17 cellular contexts compared by ENCODE assay signal in genomic region chr10:97821308-97822038, GRCh38. TPM values are rescaled to one million over a fixed set of nuclear protein-coding genes. Genes with fewer than 3 reads are reported as not detected.
A peak's percentile ranks its signal among the peaks of the same experiment; 100 is the strongest.
DNase-seq lines count a peak whose midpoint lies in the region; ATAC-seq and TF ChIP-seq lines count a peak whose summit lies in the region.
"Had no signal": no experiment of that assay in that cellular context is flagged by ENCODE, and none has a peak within 500 bp of the region (broad histone marks: within the 10 kb centered on the region; RNA-seq: fewer than 3 reads in every experiment).

No MANE protein-coding gene starts in this region.

- 52 to 67% (median 55%) methylated on average over 6 to 9 of the region's 9 CpGs for WGBS in heart left ventricle, 4 donors
- WGBS in sigmoid colon, 2 donors = 69 to 89% methylated on average over 9 of the region's 9 CpGs

- POLR2A ChIA-PET in PC-9 (lab: Charles Lee; ENCODE audit: unreplicated experiment) = no interaction called here

- H3K4me1 ChIP-seq in heart left ventricle (no peaks in the 10 kb centered on the region), PC-9 (replicated peaks; ENCODE audit: insufficient read depth) (peaks cover 25% of the 10 kb centered on the region), foreskin keratinocyte (peaks cover 8% of the 10 kb centered on the region), skeletal muscle tissue (ENCODE audit: control insufficient read depth in 3 of 3, insufficient read depth in 3 of 3, low read length in 3 of 3) (peaks cover 9 to 47% (median 35%) of the 10 kb centered on the region in 3 donors), sigmoid colon (no peaks in the 10 kb centered on the region)
- H3K4me1 ChIP-seq: uterus had no signal

- CTCF ChIA-PET in PC-9 (lab: Charles Lee) = no interaction called here

- H3K9ac ChIP-seq in skeletal muscle tissue (ENCODE audit: low read depth in 1 of 3, low read length in 3 of 3) = peak overlapping the region; percentile 68 to 83 (median 79)

- no peaks in the 10 kb centered on the region for H3K79me2 ChIP-seq in PC-9 (ENCODE audit: low read depth)

- peak overlapping the region in 2 of 12 donors; percentile 28 to 60 for H3K27ac ChIP-seq in heart left ventricle
- peak overlapping the region; percentile 58 for H3K27ac ChIP-seq in PC-9
- H3K27ac ChIP-seq in foreskin keratinocyte = no peak overlapping the region
- peak overlapping the region; percentile 98 for H3K27ac ChIP-seq in skeletal muscle tissue (ENCODE audit: low read depth, low read length)
- H3K27ac ChIP-seq in sigmoid colon = no peak overlapping the region
- H3K27ac ChIP-seq: uterus had no signal

- peak overlapping the region; percentile 58; the same call in 1 of the 2 replicates for H3K4me2 ChIP-seq in PC-9

- peak in 1 of 12 donors; percentile 7 for TF ChIP-seq CTCF in heart left ventricle (IDR thresholded peaks at IDR 0.05)
- no peak for TF ChIP-seq CTCF in PC-9 (conservative IDR thresholded peaks at IDR 0.05)
- TF ChIP-seq CTCF in foreskin keratinocyte (conservative IDR thresholded peaks at IDR 0.05) = no peak
- TF ChIP-seq CTCF in sigmoid colon (IDR thresholded peaks at IDR 0.05) = no peak

- no peak for TF ChIP-seq EP300 in sigmoid colon (IDR thresholded peaks at IDR 0.05)

- no peaks in the 10 kb centered on the region for H3K36me3 ChIP-seq in heart left ventricle
- no peaks in the 10 kb centered on the region for H3K36me3 ChIP-seq in PC-9 (ENCODE audit: low read depth)
- no peaks in the 10 kb centered on the region for H3K36me3 ChIP-seq in skeletal muscle tissue (ENCODE audit: control insufficient read depth in 3 of 3, insufficient read depth in 3 of 3, low read length in 3 of 3)
- no peaks in the 10 kb centered on the region for H3K36me3 ChIP-seq in sigmoid colon
- H3K36me3 ChIP-seq: uterus had no signal

- no peak overlapping the region for H3K4me3 ChIP-seq in heart left ventricle
- no peak overlapping the region for H3K4me3 ChIP-seq in PC-9
- H3K4me3 ChIP-seq in skeletal muscle tissue (ENCODE audit: low read length in 3 of 3) = peak overlapping the region; percentile 1 to 70 (median 56)
- no peak overlapping the region for H3K4me3 ChIP-seq in sigmoid colon
- H3K4me3 ChIP-seq: GM12878, uterus had no signal

- intact Hi-C loops in heart left ventricle (cut with DNase I) = no loop called here
- intact Hi-C loops in Right ventricle myocardium inferior (cut with DNase I) = no loop called here
- intact Hi-C loops in PC-9 (cut with micrococcal nuclease; ENCODE audit: unreplicated experiment) = no loop called here
- intact Hi-C loops in sigmoid colon (cut with DNase I) = no loop called here

- no peaks in the 10 kb centered on the region for H3K9me2 ChIP-seq in PC-9 (ENCODE audit: insufficient read depth)

- no peaks in the 10 kb centered on the region for H4K20me1 ChIP-seq in PC-9 (ENCODE audit: insufficient read depth)

- TF ChIP-seq POLR2A in heart left ventricle (IDR thresholded peaks at IDR 0.05) = no peak
- TF ChIP-seq POLR2A in sigmoid colon (IDR thresholded peaks at IDR 0.05) = no peak

- H3F3A ChIP-seq in PC-9 (ENCODE audit: insufficient read depth, low read depth) = peaks cover 9% of the 10 kb centered on the region; the same call in 1 of the 2 replicates

- BruUV-seq in PC-9 (replicated peaks; lab: Mats Ljungman, UMichigan) = no TSS peak

- no peaks in the 10 kb centered on the region for H3K9me3 ChIP-seq in heart left ventricle
- no peaks in the 10 kb centered on the region for H3K9me3 ChIP-seq in PC-9 (ENCODE audit: insufficient read depth, low read depth)
- no peaks in the 10 kb centered on the region for H3K9me3 ChIP-seq in skeletal muscle tissue (ENCODE audit: control insufficient read depth in 3 of 3, low read length in 3 of 3)
- no peaks in the 10 kb centered on the region for H3K9me3 ChIP-seq in sigmoid colon
- H3K9me3 ChIP-seq: uterus had no signal

- peak; percentile 27 to 72 (median 56) for ATAC-seq in heart left ventricle
- no peak for ATAC-seq in Right ventricle myocardium inferior
- peak; percentile 39 for ATAC-seq in foreskin keratinocyte
- ATAC-seq: CD8-positive, alpha-beta T cell; GM12878 had no signal

- no peak overlapping the region for H2AFZ ChIP-seq in PC-9

- DNase-seq in heart left ventricle (peak in 1 of 5 donors; percentile 47), Right ventricle myocardium inferior (ENCODE audit: missing footprints) (no peak), PC-9 (no peak), foreskin keratinocyte (no peak), sigmoid colon (no peak), epidermal melanocyte (ENCODE audit: insufficient read length, low spot score) (no peak)
- DNase-seq in stimulated activated naive CD4-positive, alpha-beta T cell treated with Interleukin-2 at 50 U/mL for 16 hours (lab: John Stamatoyannopoulos, UW) = no peak
- DNase-seq: activated CD4-positive, CD25-positive, alpha-beta regulatory T cell; CD8-positive, alpha-beta T cell; NCI-H1105 treated with DMSO at 0.1 percent for 48 hours; NCI-H774; uterus had no signal

- peaks cover 0 to 9% (median 0%) of the 10 kb centered on the region in 9 donors for H3K27me3 ChIP-seq in heart left ventricle
- no peaks in the 10 kb centered on the region for H3K27me3 ChIP-seq in PC-9 (ENCODE audit: insufficient read depth, low read depth)
- H3K27me3 ChIP-seq in foreskin keratinocyte = peaks cover 7% of the 10 kb centered on the region
- H3K27me3 ChIP-seq in skeletal muscle tissue (ENCODE audit: control insufficient read depth in 3 of 3, insufficient read depth in 3 of 3, low read length in 3 of 3) = no peaks in the 10 kb centered on the region
- peaks cover 0 to 18% (median 4%) of the 10 kb centered on the region in 3 donors for H3K27me3 ChIP-seq in sigmoid colon
- H3K27me3 ChIP-seq: uterus had no signal

RNA-seq across cellular contexts. Expression of gene GOLGA7B, which starts 28.2 kb away (rescaled TPM):
- total RNA-seq in heart left ventricle = 1 to 10 TPM in 1 of 9 donors, under 1 TPM in 7, not detected in 1; 0.06 to 1.1 (median 0.16) TPM
- under 1 TPM; 0.11 to 0.19 TPM for polyA plus RNA-seq in heart left ventricle
- 0.08 TPM for total RNA-seq in Right ventricle myocardium inferior
- total RNA-seq in PC-9 (2021) = 0.90 and 1.1 TPM in 2 replicates
- 0.63 and 0.68 TPM in 2 replicates for total RNA-seq in foreskin keratinocyte
- 0.66 and 0.90 TPM in 2 replicates for polyA plus RNA-seq in foreskin keratinocyte
- not detected for total RNA-seq in skeletal muscle tissue
- total RNA-seq in sigmoid colon = under 1 TPM; 0.16 to 0.71 (median 0.41) TPM
- polyA plus RNA-seq in sigmoid colon = 1 to 10 TPM; 1.0 to 1.4 (median 1.2) TPM
- total RNA-seq: GM12878 had no signal
- polyA plus RNA-seq: AG04450 had no signal

RNA-seq across cellular contexts. Expression of gene SFRP5, which starts 49.7 kb away (rescaled TPM):
- total RNA-seq in heart left ventricle (1 to 10 TPM in 5 of 9 donors, under 1 TPM in 4; 0.12 to 3.7 (median 1.8) TPM), Right ventricle myocardium inferior (2.5 TPM), PC-9 (2021) (not detected in 2 replicates), foreskin keratinocyte (not detected in 2 replicates), skeletal muscle tissue (1.6 TPM), sigmoid colon (10 to 100 TPM in 3 of 4 donors, 1 to 10 TPM in 1; 9.9 to 24.6 (median 21.4) TPM)
- polyA plus RNA-seq in heart left ventricle (1 to 10 TPM in 1 of 2 donors, under 1 TPM in 1; 1.00 to 1.3 TPM), foreskin keratinocyte (0.02 TPM in 1 of 2 replicates, not detected in the other), sigmoid colon (1 to 10 TPM in 1 of 3 donors, under 1 TPM in 2; 0.46 to 5.0 (median 0.60) TPM)
- total RNA-seq: activated T-helper 2 cell treated with anti-CD3 and anti-CD28 coated beads, Interferon-gamma antibody, Interleukin-2, Interleukin-4, amounts not matched to agents 10 μg/mL and 5 μg/mL and 100 μg/mL, durations not matched to agents 14 hours and 24 hours and 36 hours; GM12878; osteoblast had no signal
- polyA plus RNA-seq: AG04450, GM12878 had no signal

Comparison
In these comparisons a context has a peak if more than half of its experiments do, and no peak if none do; other contexts are left out.
1. H3K27ac ChIP-seq: peak in PC-9 (single experiment) and skeletal muscle tissue (single experiment); none in foreskin keratinocyte (single experiment) and sigmoid colon (0 of 4).
2. H3K4me3 ChIP-seq: peak in skeletal muscle tissue (3 of 3); none in heart left ventricle (0 of 12), PC-9 (single experiment) and sigmoid colon (0 of 4).